ENCODE assay signal across 26 cellular contexts in the genomic region with DNA sequence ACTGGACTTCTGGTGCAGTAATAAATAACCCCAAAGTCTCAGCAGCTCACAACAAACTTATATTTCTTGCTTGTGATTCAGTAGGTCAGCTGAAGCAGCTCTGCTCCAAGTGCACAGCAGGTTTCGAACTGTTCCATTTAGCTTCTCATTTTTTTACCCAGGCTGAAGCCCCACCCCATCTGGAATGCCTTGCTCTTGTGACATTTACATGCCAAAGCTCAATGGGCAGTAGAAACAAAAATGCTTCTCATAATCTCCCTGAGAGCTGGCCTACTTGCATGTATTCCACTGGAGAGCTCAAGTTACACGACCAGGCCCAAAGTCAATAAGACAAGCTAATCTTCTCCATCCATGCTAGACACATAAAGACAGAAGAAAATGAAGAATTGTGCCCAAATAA.
DNase-seq lines count a peak whose midpoint lies in the region; ATAC-seq, FAIRE-seq and TF ChIP-seq lines count a peak whose summit lies in the region.
"Had no signal": no experiment of that assay in that cellular context is flagged by ENCODE, and none has a peak within 500 bp of the region (broad histone marks: within the 10 kb centered on the region; RNA-seq: fewer than 3 reads in every experiment).

No MANE protein-coding gene starts in this region.

- DNase-seq in A549 (ENCODE audit: low read depth in 1 of 2, low spot score in 1 of 2): no peak
- DNase-seq in GM04503 (ENCODE audit: low read depth): peak; percentile 48
- peak; percentile 37 for DNase-seq in fibroblast of villous mesenchyme (ENCODE audit: low read depth)
- no peak for DNase-seq in NCI-H526 treated with DMSO at 0.1 percent for 48 hours (lab: John Stamatoyannopoulos, UW)
- DNase-seq in activated CD4-positive, alpha-beta T cell treated with anti-CD3 and anti-CD28 coated beads for 36 hours: no peak
- DNase-seq: activated CD8-positive, alpha-beta T cell treated with anti-CD3 and anti-CD28 coated beads, Interleukin-2, amount 10 ng/mL, durations not matched to agents 7 days and 5 days; activated naive CD8-positive, alpha-beta T cell treated with anti-CD3 and anti-CD28 coated beads for 36 hours; central memory CD4-positive, alpha-beta T cell; EL; endodermal cell; NCI-H1048; NCI-H2081 treated with DMSO at 0.1 percent for 48 hours; NCI-H774; PC-9; psoas muscle; trophoblast cell had no signal

- peaks cover 5% of the 10 kb centered on the region for H3K36me3 Mint-ChIP-seq in brain
- H3K36me3 Mint-ChIP-seq in activated CD4-positive, alpha-beta T cell treated with anti-CD3 and anti-CD28 coated beads for 36 hours (ENCODE audit: low read depth): no peaks in the 10 kb centered on the region
- H3K36me3 Mint-ChIP-seq: activated naive CD8-positive, alpha-beta T cell treated with anti-CD3 and anti-CD28 coated beads for 36 hours; stimulated activated memory B cell treated with anti-CD40 and anti-IgM and Interleukin-4, amounts not matched to agents 10 μg/mL and 1 μg/mL and 100 μg/mL, for 72 hours had no signal

- no peaks in the 10 kb centered on the region for H3K4me1 ChIP-seq in A549
- H3K4me1 ChIP-seq: gastroesophageal sphincter, psoas muscle, SJCRH30 had no signal

- ATAC-seq in A549 (no peak), HG03460 (IDR thresholded peaks at IDR 0.05; ENCODE audit: unreplicated experiment) (no peak), HG02885 (IDR thresholded peaks at IDR 0.05; ENCODE audit: poor library complexity, unreplicated experiment) (no peak)
- ATAC-seq in activated CD4-positive, alpha-beta T cell treated with anti-CD3 and anti-CD28 coated beads for 36 hours: no peak
- ATAC-seq: activated CD8-positive, alpha-beta T cell treated with anti-CD3 and anti-CD28 coated beads, Interleukin-2, amount 10 ng/mL, durations not matched to agents 7 days and 5 days; gastroesophageal sphincter; HCT116; K562; psoas muscle; stimulated activated memory B cell treated with anti-CD40 and anti-IgM and Interleukin-4, amounts not matched to agents 10 μg/mL and 1 μg/mL and 100 μg/mL, for 72 hours; WTC11 had no signal

- intact Hi-C loops in activated CD4-positive, alpha-beta T cell treated with anti-CD3 and anti-CD28 coated beads for 36 hours (cut with DNase I, micrococcal nuclease): no loop called here

- peaks cover 28% of the 10 kb centered on the region for H3K4me1 Mint-ChIP-seq in brain
- no peaks in the 10 kb centered on the region for H3K4me1 Mint-ChIP-seq in activated CD4-positive, alpha-beta T cell treated with anti-CD3 and anti-CD28 coated beads for 36 hours
- H3K4me1 Mint-ChIP-seq: activated naive CD8-positive, alpha-beta T cell treated with anti-CD3 and anti-CD28 coated beads for 36 hours; endodermal cell; stimulated activated memory B cell treated with anti-CD40 and anti-IgM and Interleukin-4, amounts not matched to agents 10 μg/mL and 1 μg/mL and 100 μg/mL, for 72 hours had no signal

- 10% methylated on average over 2 of the region's 2 CpGs for WGBS in A549 (ENCODE audit: missing lambda C conversion rate)

- H3K4me3 ChIP-seq in A549: no peak overlapping the region
- no peak overlapping the region for H3K4me3 ChIP-seq in fibroblast of villous mesenchyme (ENCODE audit: low read depth, low read length)
- H3K4me3 ChIP-seq: gastroesophageal sphincter, K562, PC-9, psoas muscle, SJCRH30 had no signal

- TF ChIP-seq POLR2A in A549 (IDR thresholded peaks at IDR 0.05; ENCODE audit: low read length): no peak

- no peak overlapping the region for H3K27ac ChIP-seq in A549
- H3K27ac ChIP-seq: gastroesophageal sphincter, PC-9, psoas muscle, SJCRH30 had no signal

- CTCF ChIA-PET in A549 (lab: Yijun Ruan, JAX): no interaction called here
- CTCF ChIA-PET in activated CD4-positive, alpha-beta T cell treated with anti-CD3 and anti-CD28 coated beads for 36 hours (lab: Charles Lee): interaction anchor here (1.7 kb wide), 1 partner anchor 10 kb away, joined by 4 read pairs; no protein-coding TSS in a partner anchor

- peaks cover 7 to 28% (median 19%) of the 10 kb centered on the region in 5 experiments for H3K9me3 Mint-ChIP-seq in brain
- peaks cover 6% of the 10 kb centered on the region for H3K9me3 Mint-ChIP-seq in activated CD4-positive, alpha-beta T cell treated with anti-CD3 and anti-CD28 coated beads for 36 hours (ENCODE audit: low read depth)

- no peaks in the 10 kb centered on the region for H3K27me3 Mint-ChIP-seq in brain
- no peaks in the 10 kb centered on the region for H3K27me3 Mint-ChIP-seq in activated CD4-positive, alpha-beta T cell treated with anti-CD3 and anti-CD28 coated beads for 36 hours
- H3K27me3 Mint-ChIP-seq: activated naive CD8-positive, alpha-beta T cell treated with anti-CD3 and anti-CD28 coated beads for 36 hours; stimulated activated memory B cell treated with anti-CD40 and anti-IgM and Interleukin-4, amounts not matched to agents 10 μg/mL and 1 μg/mL and 100 μg/mL, for 72 hours had no signal

- POLR2A ChIA-PET in A549 (lab: Yijun Ruan, JAX): no interaction called here
- POLR2A ChIA-PET in activated CD4-positive, alpha-beta T cell treated with anti-CD3 and anti-CD28 coated beads for 36 hours (lab: Charles Lee): no interaction called here

- no peak for TF ChIP-seq EP300 in A549 (IDR thresholded peaks at IDR 0.05)

- TF ChIP-seq CTCF in A549 (IDR thresholded peaks at IDR 0.05): no peak
- no peak for TF ChIP-seq CTCF in brain (conservative IDR thresholded peaks at IDR 0.05)
- no peak for TF ChIP-seq CTCF in fibroblast of villous mesenchyme (IDR thresholded peaks at IDR 0.05; ENCODE audit: insufficient read depth, low read depth, low read length)

- TF ChIP-seq RAD21 in A549 (conservative IDR thresholded peaks at IDR 0.05 in 1 of 2, IDR thresholded peaks at IDR 0.05 in 1 of 2): no peak

- peak; percentile 7 for FAIRE-seq in A549 (lab: Jason Lieb, UNC)
- FAIRE-seq: GM19239, K562 had no signal

- H3K27ac Mint-ChIP-seq in brain: peak overlapping the region in 4 of 5 experiments; percentile 5 to 85 (median 45)
- no peak overlapping the region for H3K27ac Mint-ChIP-seq in activated CD4-positive, alpha-beta T cell treated with anti-CD3 and anti-CD28 coated beads for 36 hours
- H3K27ac Mint-ChIP-seq: activated CD8-positive, alpha-beta T cell treated with anti-CD3 and anti-CD28 coated beads, Interleukin-2, amount 10 ng/mL, durations not matched to agents 7 days and 5 days; activated naive CD8-positive, alpha-beta T cell treated with anti-CD3 and anti-CD28 coated beads for 36 hours; endodermal cell; stimulated activated memory B cell treated with anti-CD40 and anti-IgM and Interleukin-4, amounts not matched to agents 10 μg/mL and 1 μg/mL and 100 μg/mL, for 72 hours; WTC11 had no signal

- H3K4me3 Mint-ChIP-seq in brain: no peak overlapping the region
- H3K4me3 Mint-ChIP-seq in activated CD4-positive, alpha-beta T cell treated with anti-CD3 and anti-CD28 coated beads for 36 hours: no peak overlapping the region
- H3K4me3 Mint-ChIP-seq: activated CD8-positive, alpha-beta T cell treated with anti-CD3 and anti-CD28 coated beads, Interleukin-2, amount 10 ng/mL, durations not matched to agents 7 days and 5 days; activated naive CD8-positive, alpha-beta T cell treated with anti-CD3 and anti-CD28 coated beads for 36 hours; endodermal cell; stimulated activated memory B cell treated with anti-CD40 and anti-IgM and Interleukin-4, amounts not matched to agents 10 μg/mL and 1 μg/mL and 100 μg/mL, for 72 hours; WTC11 had no signal

- H3K9me3 ChIP-seq in A549: peaks cover 17% of the 10 kb centered on the region
- H3K9me3 ChIP-seq: gastroesophageal sphincter, SJCRH30 had no signal

- no peak overlapping the region for H3K4me2 ChIP-seq in A549
- H3K4me2 ChIP-seq: PC-9 had no signal

TF ChIP-seq in A549, 52 proteins besides CTCF, POLR2A, EP300 and RAD21 (continues in another document):
- TF ChIP-seq, protein P1, sequence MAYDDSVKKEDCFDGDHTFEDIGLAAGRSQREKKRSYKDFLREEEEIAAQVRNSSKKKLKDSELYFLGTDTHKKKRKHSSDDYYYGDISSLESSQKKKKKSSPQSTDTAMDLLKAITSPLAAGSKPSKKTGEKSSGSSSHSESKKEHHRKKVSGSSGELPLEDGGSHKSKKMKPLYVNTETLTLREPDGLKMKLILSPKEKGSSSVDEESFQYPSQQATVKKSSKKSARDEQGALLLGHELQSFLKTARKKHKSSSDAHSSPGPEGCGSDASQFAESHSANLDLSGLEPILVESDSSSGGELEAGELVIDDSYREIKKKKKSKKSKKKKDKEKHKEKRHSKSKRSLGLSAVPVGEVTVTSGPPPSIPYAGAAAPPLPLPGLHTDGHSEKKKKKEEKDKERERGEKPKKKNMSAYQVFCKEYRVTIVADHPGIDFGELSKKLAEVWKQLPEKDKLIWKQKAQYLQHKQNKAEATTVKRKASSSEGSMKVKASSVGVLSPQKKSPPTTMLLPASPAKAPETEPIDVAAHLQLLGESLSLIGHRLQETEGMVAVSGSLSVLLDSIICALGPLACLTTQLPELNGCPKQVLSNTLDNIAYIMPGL (CRISPR knock-in tag; IDR thresholded peaks at IDR 0.05; ENCODE audit: borderline replicate concordance): no peak
- TF ChIP-seq MAZ (IDR thresholded peaks at IDR 0.05; ENCODE audit: borderline replicate concordance, low read depth, low read length): no peak
- no peak for TF ChIP-seq ESRRA (IDR thresholded peaks at IDR 0.05; ENCODE audit: borderline replicate concordance, low read length)
- no peak for TF ChIP-seq EHF (CRISPR knock-in tag; IDR thresholded peaks at IDR 0.05)
- TF ChIP-seq MAFK (IDR thresholded peaks at IDR 0.05; ENCODE audit: partially characterized antibody): no peak
- no peak for TF ChIP-seq JUNB (IDR thresholded peaks at IDR 0.05)
- TF ChIP-seq HEYL (CRISPR knock-in tag; IDR thresholded peaks at IDR 0.05): no peak
- TF ChIP-seq, protein P2, sequence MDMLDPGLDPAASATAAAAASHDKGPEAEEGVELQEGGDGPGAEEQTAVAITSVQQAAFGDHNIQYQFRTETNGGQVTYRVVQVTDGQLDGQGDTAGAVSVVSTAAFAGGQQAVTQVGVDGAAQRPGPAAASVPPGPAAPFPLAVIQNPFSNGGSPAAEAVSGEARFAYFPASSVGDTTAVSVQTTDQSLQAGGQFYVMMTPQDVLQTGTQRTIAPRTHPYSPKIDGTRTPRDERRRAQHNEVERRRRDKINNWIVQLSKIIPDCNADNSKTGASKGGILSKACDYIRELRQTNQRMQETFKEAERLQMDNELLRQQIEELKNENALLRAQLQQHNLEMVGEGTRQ (IDR thresholded peaks at IDR 0.05): no peak
- no peak for TF ChIP-seq RNF2 (IDR thresholded peaks at IDR 0.05; ENCODE audit: borderline replicate concordance, low read depth)
- TF ChIP-seq CBX8 (IDR thresholded peaks at IDR 0.05): no peak
- TF ChIP-seq HOXB13 (CRISPR knock-in tag; IDR thresholded peaks at IDR 0.05; ENCODE audit: low read depth): no peak

Comparison
In these comparisons a context has a peak if more than half of its experiments do, and no peak if none do; other contexts are left out.
1. DNase-seq: peak in GM04503 (single experiment) and fibroblast of villous mesenchyme (single experiment); none in A549 (0 of 2), NCI-H526 treated with DMSO at 0.1 percent for 48 hours (single experiment) and activated CD4-positive, alpha-beta T cell treated with anti-CD3 and anti-CD28 coated beads for 36 hours (single experiment).